Comparison of ENCODE assay signal across 15 cellular contexts in genomic region chr1:26105226-26105548, GRCh38. TPM values are rescaled to one million over a fixed set of nuclear protein-coding genes. Genes with fewer than 3 reads are reported as not detected.
A peak's percentile ranks its signal among the peaks of the same experiment; 100 is the strongest.
DNase-seq lines count a peak whose midpoint lies in the region; ATAC-seq and TF ChIP-seq lines count a peak whose summit lies in the region.
"Not testable (repeated sequence)": the region's sequence is repeated elsewhere in the genome, so short reads cannot be mapped to it uniquely, and the experiment has no call there.
"Had no signal": no experiment of that assay in that cellular context is flagged by ENCODE, and none has a peak within 500 bp of the region (broad histone marks: within the 10 kb centered on the region; RNA-seq: fewer than 3 reads in every experiment).

No MANE protein-coding gene starts in this region.

- H3K4me1 Mint-ChIP-seq in CD4-positive, alpha-beta T cell (ENCODE audit: low read depth) = peaks cover 13% of the 10 kb centered on the region
- H3K4me1 Mint-ChIP-seq in glutamatergic neuron (ENCODE audit: low read depth, unreplicated experiment); natural killer cell: not testable (repeated sequence)
- H3K4me1 Mint-ChIP-seq in type B pancreatic cell (ENCODE audit: unreplicated experiment) = peaks cover 27% of the 10 kb centered on the region

- H3K27me3 Mint-ChIP-seq in CD4-positive, alpha-beta T cell; glutamatergic neuron (ENCODE audit: unreplicated experiment); natural killer cell (ENCODE audit: low read depth in 2 of 2); type B pancreatic cell: not testable (repeated sequence)

- H4K20me1 ChIP-seq in KMS-11 (ENCODE audit: insufficient read depth) = not testable (repeated sequence)

- H3K27ac Mint-ChIP-seq in CD4-positive, alpha-beta T cell; glutamatergic neuron (ENCODE audit: unreplicated experiment); natural killer cell: not testable (repeated sequence)
- H3K27ac Mint-ChIP-seq in type B pancreatic cell = peak overlapping the region; percentile 58

- H3K27me3 ChIP-seq in CD4-positive, alpha-beta T cell (ENCODE audit: control insufficient read depth, insufficient read depth, low read length); KMS-11 (ENCODE audit: insufficient read depth, low read depth); RWPE2 (ENCODE audit: insufficient read depth, poor library complexity, severe bottlenecking): not testable (repeated sequence)

- H3K36me3 Mint-ChIP-seq in CD4-positive, alpha-beta T cell (ENCODE audit: low read depth); glutamatergic neuron (ENCODE audit: unreplicated experiment); natural killer cell; type B pancreatic cell: not testable (repeated sequence)

- not testable (repeated sequence) for H3K9ac ChIP-seq in KMS-11

- intact Hi-C loops in CD4-positive, alpha-beta T cell (cut with DNase I, micrococcal nuclease) = loop anchor here (1.0 to 5.0 kb wide), 5 partner anchors 21 to 127 kb away; partner anchors contain the start of gene CEP85 (in 2 of the 2)
- intact Hi-C loops in natural killer cell (cut with micrococcal nuclease) = loop anchor here (1.0 to 10.0 kb wide), 4 partner anchors 40 to 290 kb away; no protein-coding TSS in a partner anchor

- CTCF ChIA-PET in CD4-positive, alpha-beta T cell (lab: Charles Lee) = interaction anchor here (0.6 to 1.7 kb wide), 9 partner anchors 17 to 242 kb away, joined by 3 to 44 read pairs (median 5); partner anchors contain the start of genes CEP85, ZNF593 and ZNF593OS

- POLR2A ChIA-PET in CD4-positive, alpha-beta T cell (lab: Charles Lee) = interaction anchor here (1.0 to 1.3 kb wide), 3 partner anchors 21 to 217 kb away, joined by 3 to 25 read pairs (median 8); no protein-coding TSS in a partner anchor

- H3K4me3 Mint-ChIP-seq in CD4-positive, alpha-beta T cell = peak overlapping the region; percentile 26
- not testable (repeated sequence) for H3K4me3 Mint-ChIP-seq in glutamatergic neuron (ENCODE audit: unreplicated experiment); natural killer cell
- peak overlapping the region; percentile 22 for H3K4me3 Mint-ChIP-seq in type B pancreatic cell

- H3K79me2 ChIP-seq in KMS-11 (ENCODE audit: insufficient read depth, low read depth) = not testable (repeated sequence)

- H3K36me3 ChIP-seq in KMS-11 (ENCODE audit: insufficient read depth); RWPE2 (ENCODE audit: low read depth): not testable (repeated sequence)

- not testable (repeated sequence) for H3K9me3 Mint-ChIP-seq in CD4-positive, alpha-beta T cell; glutamatergic neuron (ENCODE audit: unreplicated experiment); natural killer cell; type B pancreatic cell

- peak; percentile 16 for TF ChIP-seq CTCF in CD4-positive, alpha-beta T cell (IDR thresholded peaks at IDR 0.05)
- 0 out of 2 replicates have a peak, but pooled peaks have one; percentile 7 for TF ChIP-seq CTCF in KMS-11 (conservative IDR thresholded peaks at IDR 0.05; ENCODE audit: low read depth, low read length)
- peak; percentile 78 for TF ChIP-seq CTCF in RWPE2 (IDR thresholded peaks at IDR 0.05; ENCODE audit: poor library complexity, severe bottlenecking)
- peak; percentile 44 for TF ChIP-seq CTCF in glutamatergic neuron (IDR thresholded peaks at IDR 0.05; ENCODE audit: partially characterized antibody, unreplicated experiment)
- TF ChIP-seq CTCF in natural killer cell (IDR thresholded peaks at IDR 0.05) = peak; percentile 55
- peak; percentile 3 for TF ChIP-seq CTCF in type B pancreatic cell (conservative IDR thresholded peaks at IDR 0.05)

- not testable (repeated sequence) for H3K4me3 ChIP-seq in KMS-11 (IDR thresholded peaks at IDR 0.05; ENCODE audit: insufficient read depth, low read depth, low read length); RWPE2 (ENCODE audit: severe bottlenecking)

- H3K27ac ChIP-seq in CD4-positive, alpha-beta T cell (ENCODE audit: low read depth, low read length); KMS-11; RWPE2 (ENCODE audit: poor library complexity, severe bottlenecking): not testable (repeated sequence)

- H3K4me2 ChIP-seq in KMS-11 = not testable (repeated sequence)

- H3K9me3 ChIP-seq in CD4-positive, alpha-beta T cell (ENCODE audit: control insufficient read depth, low read length); RWPE2 (ENCODE audit: severe bottlenecking): not testable (repeated sequence)

- not testable (repeated sequence) for H2AFZ ChIP-seq in KMS-11 (ENCODE audit: low read depth)

- ATAC-seq in CD4-positive, alpha-beta T cell (ENCODE audit: poor library complexity); RWPE2 (ENCODE audit: low read depth); natural killer cell: not testable (repeated sequence)

- H3K4me1 ChIP-seq in KMS-11 (ENCODE audit: low read depth, poor library complexity, severe bottlenecking); RWPE2 (ENCODE audit: insufficient read depth, poor library complexity, severe bottlenecking): not testable (repeated sequence)

- not testable (repeated sequence) for DNase-seq in CD4-positive, alpha-beta T cell; RWPE2 (ENCODE audit: low spot score); glutamatergic neuron; natural killer cell; type B pancreatic cell (ENCODE audit: extremely low spot score, unreplicated experiment)
- DNase-seq in activated effector memory CD4-positive, alpha-beta T cell treated with anti-CD3 and anti-CD28 coated beads, Interleukin-2, amount 50 U/mL, for 16 hours = peak; percentile 8

RNA-seq across cellular contexts. Expression of gene PDIK1L, which starts 6.4 kb away (rescaled TPM):
- 1 to 10 TPM; 9.5 to 9.9 TPM for total RNA-seq in CD4-positive, alpha-beta T cell
- total RNA-seq in glutamatergic neuron (ENCODE audit: unreplicated experiment) = 7.2 TPM
- 1 to 10 TPM; 3.1 to 8.2 (median 8.1) TPM for total RNA-seq in natural killer cell
- total RNA-seq in type B pancreatic cell (ENCODE audit: low replicate concordance) = 14.7 and 18.4 TPM in 2 replicates

RNA-seq across cellular contexts. Expression of gene TRIM63, which starts 37.8 kb away (rescaled TPM):
- total RNA-seq in CD4-positive, alpha-beta T cell = not detected
- total RNA-seq in glutamatergic neuron (ENCODE audit: unreplicated experiment) = not detected
- not detected for total RNA-seq in natural killer cell
- 1.7 and 4.1 TPM in 2 replicates for total RNA-seq in type B pancreatic cell (ENCODE audit: low replicate concordance)
- total RNA-seq: A673, Daoy, G401, H4, LHCN-M2, MCF 10A had no signal

RNA-seq across cellular contexts. Expression of gene FAM110D, which starts 53.7 kb away (rescaled TPM):
- not detected for total RNA-seq in CD4-positive, alpha-beta T cell
- total RNA-seq in glutamatergic neuron (ENCODE audit: unreplicated experiment) (0.25 TPM), natural killer cell (not detected), type B pancreatic cell (ENCODE audit: low replicate concordance) (0.38 and 1.4 TPM in 2 replicates)
- total RNA-seq: LHCN-M2, MCF 10A, RPMI7951 had no signal

RNA-seq across cellular contexts. Expression of gene SLC30A2, which starts 59.3 kb away (rescaled TPM):
- total RNA-seq in CD4-positive, alpha-beta T cell = not detected
- total RNA-seq in glutamatergic neuron (ENCODE audit: unreplicated experiment) (not detected), natural killer cell (not detected), type B pancreatic cell (ENCODE audit: low replicate concordance) (4.4 and 24.4 TPM in 2 replicates)
- total RNA-seq: A673, Daoy, H4, LHCN-M2, MCF 10A, RPMI7951, SK-MEL-5 had no signal

Comparison
In these comparisons a context has a peak if more than half of its experiments do, and no peak if none do; other contexts are left out.
1. CTCF ChIP-seq: peak in every context shown above with its lines; median percentile 78 in RWPE2; 55 in natural killer cell; 44 in glutamatergic neuron; 16 in CD4-positive, alpha-beta T cell; 7 in KMS-11; 3 in type B pancreatic cell.